ENCODE assay signal across 15 cellular contexts in the genomic region with DNA sequence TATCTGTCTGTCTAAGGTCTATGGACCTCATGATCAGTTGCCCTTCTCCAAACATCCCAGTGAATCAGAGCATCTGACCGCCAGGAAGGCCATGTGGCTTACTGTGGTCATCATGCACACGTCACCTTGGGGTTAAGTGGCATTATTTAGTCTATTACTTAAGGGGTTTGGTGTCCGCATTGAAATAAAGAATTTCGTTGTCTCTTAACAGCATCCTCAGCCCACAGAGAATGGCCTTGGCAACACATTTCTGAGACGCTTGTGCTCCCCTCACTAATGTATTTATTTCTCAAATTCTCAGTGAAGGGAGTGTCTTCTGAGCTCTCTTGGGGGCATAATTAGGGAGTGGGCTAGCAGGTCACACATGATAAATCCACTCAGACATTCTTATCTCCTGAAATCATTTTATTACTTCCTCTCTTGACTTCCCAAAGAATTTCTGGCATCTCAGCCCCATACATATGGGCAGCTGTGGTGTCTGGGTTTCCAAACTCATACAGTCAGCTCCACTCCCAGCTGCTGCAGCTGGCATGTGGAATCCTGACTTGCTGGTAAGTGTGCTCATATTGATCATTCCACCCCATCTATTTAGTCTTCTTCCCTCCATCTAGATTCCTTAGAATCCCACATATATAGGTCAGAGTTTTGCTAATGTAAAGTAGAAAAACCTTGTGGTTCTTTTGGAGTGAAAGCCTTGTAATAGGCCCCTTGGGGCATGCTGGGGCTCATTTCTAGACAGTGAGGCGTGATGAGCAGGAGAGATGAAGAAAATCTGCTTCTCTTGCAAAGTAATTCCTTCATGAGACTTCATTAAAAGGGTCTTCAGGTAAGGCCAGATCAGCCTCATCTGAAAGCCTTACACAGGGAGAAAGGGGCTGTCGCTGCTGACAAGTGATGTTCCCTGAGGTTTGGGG.
DNase-seq lines count a peak whose midpoint lies in the region; TF ChIP-seq lines count a peak whose summit lies in the region.
"Had no signal": no experiment of that assay in that cellular context is flagged by ENCODE, and none has a peak within 500 bp of the region (broad histone marks: within the 10 kb centered on the region; RNA-seq: fewer than 3 reads in every experiment).

No MANE protein-coding gene starts in this region.

- H3K4me3 ChIP-seq in AG04449 (ENCODE audit: low read depth, low read length) = no peak overlapping the region
- H3K4me3 ChIP-seq in hepatocyte = no peak overlapping the region
- H3K4me3 ChIP-seq: ascending aorta had no signal

- no peaks in the 10 kb centered on the region for H3K9me3 Mint-ChIP-seq in nephron progenitor cell
- H3K9me3 Mint-ChIP-seq: mesothelial cell of epicardium had no signal

- H3K36me3 ChIP-seq in hepatocyte (replicated peaks; ENCODE audit: insufficient read depth, low read depth) = no peaks in the 10 kb centered on the region
- H3K36me3 ChIP-seq: ascending aorta had no signal

- H4K20me1 ChIP-seq in hepatocyte (ENCODE audit: insufficient read depth, poor library complexity, severe bottlenecking) = no peaks in the 10 kb centered on the region

- H3K27me3 Mint-ChIP-seq in nephron progenitor cell (ENCODE audit: low read depth, poor library complexity) = no peaks in the 10 kb centered on the region
- H3K27me3 Mint-ChIP-seq: activated CD8-positive, alpha-beta memory T cell treated with anti-CD3 and anti-CD28 coated beads, Interleukin-2, amount 10 ng/mL, durations not matched to agents 7 days and 5 days; CD4-positive, CD25-positive, alpha-beta regulatory T cell had no signal

- POLR2A ChIA-PET in AG04449 (lab: Yijun Ruan, JAX) = interaction anchor here (0.6 to 2.5 kb wide), 14 partner anchors 9 to 329 kb away, joined by 3 to 24 read pairs (median 4); a partner anchor contains a TSS

- no peaks in the 10 kb centered on the region for H3K27me3 ChIP-seq in hepatocyte
- H3K27me3 ChIP-seq: ascending aorta had no signal

- H3K9me3 ChIP-seq in hepatocyte (ENCODE audit: low read depth) = no peaks in the 10 kb centered on the region
- H3K9me3 ChIP-seq: ascending aorta had no signal

- peaks cover 6% of the 10 kb centered on the region for H3K4me1 Mint-ChIP-seq in nephron progenitor cell
- H3K4me1 Mint-ChIP-seq: activated CD8-positive, alpha-beta memory T cell treated with anti-CD3 and anti-CD28 coated beads, Interleukin-2, amount 10 ng/mL, durations not matched to agents 7 days and 5 days; CD4-positive, CD25-positive, alpha-beta regulatory T cell had no signal

- H3K4me1 ChIP-seq in hepatocyte (ENCODE audit: insufficient read depth) = no peaks in the 10 kb centered on the region
- H3K4me1 ChIP-seq: ascending aorta had no signal

- peak; percentile 100 for DNase-seq in AG04449 (ENCODE audit: low read depth, low spot score)
- DNase-seq in HS-27A (ENCODE audit: low read depth) = peak; percentile 97
- DNase-seq in amniotic stem cell (lab: John Stamatoyannopoulos, UW) = peak; percentile 49
- peak; percentile 81 for DNase-seq in iris pigment epithelial cell (ENCODE audit: low read depth)
- no peak for DNase-seq in putamen (ENCODE audit: low spot score)
- no peak for DNase-seq in hepatocyte (ENCODE audit: low spot score)
- DNase-seq in NCI-H226 = no peak
- no peak for DNase-seq in nephron progenitor cell
- DNase-seq: activated CD8-positive, alpha-beta memory T cell treated with anti-CD3 and anti-CD28 coated beads, Interleukin-2, amount 10 ng/mL, durations not matched to agents 7 days and 5 days; CD4-positive, CD25-positive, alpha-beta regulatory T cell; NCI-H526; small intestine; stimulated activated CD8-positive, alpha-beta memory T cell treated with anti-CD3 and anti-CD28 coated beads, Interleukin-4, amount 100 ng/mL, for 48 hours had no signal

- no peaks in the 10 kb centered on the region for H3K36me3 Mint-ChIP-seq in nephron progenitor cell (ENCODE audit: low read depth)
- H3K36me3 Mint-ChIP-seq: activated CD8-positive, alpha-beta memory T cell treated with anti-CD3 and anti-CD28 coated beads, Interleukin-2, amount 10 ng/mL, durations not matched to agents 7 days and 5 days; CD4-positive, CD25-positive, alpha-beta regulatory T cell; mesothelial cell of epicardium had no signal

- TF ChIP-seq CTCF in AG04449 (IDR thresholded peaks at IDR 0.05; ENCODE audit: insufficient read depth, low read length, missing control alignments) = no peak
- TF ChIP-seq CTCF in hepatocyte (IDR thresholded peaks at IDR 0.05; ENCODE audit: poor library complexity) = no peak
- no peak for TF ChIP-seq CTCF in nephron progenitor cell (IDR thresholded peaks at IDR 0.05)

- no peak overlapping the region for H3K4me2 ChIP-seq in hepatocyte

- no peak overlapping the region for H3K27ac Mint-ChIP-seq in nephron progenitor cell
- H3K27ac Mint-ChIP-seq: activated CD8-positive, alpha-beta memory T cell treated with anti-CD3 and anti-CD28 coated beads, Interleukin-2, amount 10 ng/mL, durations not matched to agents 7 days and 5 days; CD4-positive, CD25-positive, alpha-beta regulatory T cell; mesothelial cell of epicardium had no signal

- no peak overlapping the region for H3K27ac ChIP-seq in hepatocyte
- H3K27ac ChIP-seq: ascending aorta had no signal

- no peaks in the 10 kb centered on the region for H3K9me2 ChIP-seq in hepatocyte (replicated peaks; ENCODE audit: insufficient read depth)

- no peaks in the 10 kb centered on the region for H3K79me2 ChIP-seq in hepatocyte

- H3K4me3 Mint-ChIP-seq in nephron progenitor cell = no peak overlapping the region
- H3K4me3 Mint-ChIP-seq: activated CD8-positive, alpha-beta memory T cell treated with anti-CD3 and anti-CD28 coated beads, Interleukin-2, amount 10 ng/mL, durations not matched to agents 7 days and 5 days; CD4-positive, CD25-positive, alpha-beta regulatory T cell; mesothelial cell of epicardium had no signal

- 66% methylated on average over 7 of the region's 7 CpGs for WGBS in hepatocyte (ENCODE audit: low lambda C conversion rate, missing lambda C conversion rate)

- H2AFZ ChIP-seq in hepatocyte = no peak overlapping the region

- CTCF ChIA-PET in AG04449 (lab: Yijun Ruan, JAX) = interaction anchor here (0.8 to 4.6 kb wide), 12 partner anchors 8 to 695 kb away, joined by 3 to 40 read pairs (median 5); a partner anchor contains a TSS

Comparison
In these comparisons a context has a peak if more than half of its experiments do, and no peak if none do; other contexts are left out.
1. DNase-seq: peak in AG04449 (single experiment), HS-27A (single experiment), amniotic stem cell (single experiment) and iris pigment epithelial cell (single experiment); none in putamen (single experiment), hepatocyte (single experiment), NCI-H226 (single experiment) and nephron progenitor cell (single experiment).